In genomic region chr2:81647715-81648114, GRCh38 we compare ENCODE assay signal across 15 cellular contexts.
"Had no signal": no experiment of that assay in that cellular context is flagged by ENCODE, and none has a peak within 500 bp of the region (broad histone marks: within the 10 kb centered on the region; RNA-seq: fewer than 3 reads in every experiment).

No MANE protein-coding gene starts in this region.

- ATAC-seq: heart left ventricle; left lobe of liver; mucosa of descending colon; naive thymus-derived CD8-positive, alpha-beta T cell; right cardiac atrium had no signal

- H3K27me3 Mint-ChIP-seq: naive thymus-derived CD8-positive, alpha-beta T cell; progenitor cell of endocrine pancreas had no signal

- DNase-seq: colonic mucosa; dermis blood vessel endothelial cell; heart left ventricle; islet precursor cell; mammary epithelial cell; mucosa of descending colon; naive thymus-derived CD8-positive, alpha-beta T cell; ovary; right cardiac atrium; small intestine; stimulated activated CD4-positive, alpha-beta T cell treated with anti-CD3 and anti-CD28 coated beads, Interleukin-2, amount 100 ng/mL, for 48 hours; stimulated activated naive CD4-positive, alpha-beta T cell treated with Interleukin-2 at 50 U/mL for 16 hours; trophoblast cell had no signal

- H3K4me3 Mint-ChIP-seq: naive thymus-derived CD8-positive, alpha-beta T cell had no signal

- H3K36me3 ChIP-seq: colonic mucosa, heart left ventricle, ovary had no signal

- H3K4me1 Mint-ChIP-seq: naive thymus-derived CD8-positive, alpha-beta T cell had no signal

- H3K9me3 ChIP-seq: colonic mucosa, ovary had no signal

- H3K27me3 ChIP-seq: colonic mucosa, heart left ventricle, ovary had no signal

- H3K27ac ChIP-seq: colonic mucosa, heart left ventricle, ovary had no signal

- H3K36me3 Mint-ChIP-seq: naive thymus-derived CD8-positive, alpha-beta T cell had no signal

- H3K27ac Mint-ChIP-seq: naive thymus-derived CD8-positive, alpha-beta T cell; progenitor cell of endocrine pancreas had no signal

- H3K4me1 ChIP-seq: colonic mucosa, heart left ventricle had no signal

- H3K4me3 ChIP-seq: colonic mucosa, heart left ventricle, mucosa of descending colon, ovary had no signal
